In the genomic region with DNA sequence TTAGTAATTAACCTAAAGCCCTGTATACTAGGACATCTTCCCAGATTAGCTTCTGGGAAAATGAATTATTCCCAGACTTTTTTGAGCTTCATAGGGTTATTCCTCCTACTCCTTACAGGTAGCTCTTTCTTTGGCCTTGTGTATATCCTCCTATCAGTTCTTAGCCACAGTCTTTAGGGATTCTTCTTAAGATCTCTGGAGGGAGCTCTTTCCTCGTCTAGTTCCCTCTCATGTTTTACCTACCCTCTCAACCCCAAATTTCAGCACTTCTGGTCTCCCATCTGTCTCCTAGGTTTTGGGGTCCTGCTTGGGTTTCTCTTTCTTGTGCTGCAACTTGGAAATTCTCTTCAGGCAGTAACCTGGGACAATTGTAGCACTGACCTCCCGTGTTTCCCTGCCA, we compare ENCODE assay signal across 11 cellular contexts. TPM values are rescaled to one million over a fixed set of nuclear protein-coding genes. Genes with fewer than 3 reads are reported as not detected.
DNase-seq lines count a peak whose midpoint lies in the region; ATAC-seq and TF ChIP-seq lines count a peak whose summit lies in the region.
"Had no signal": no experiment of that assay in that cellular context is flagged by ENCODE, and none has a peak within 500 bp of the region (broad histone marks: within the 10 kb centered on the region; RNA-seq: fewer than 3 reads in every experiment).

No MANE protein-coding gene starts in this region.

- peak; percentile 15 for DNase-seq in AG10803 (ENCODE audit: low read depth)
- DNase-seq in HT1080 (ENCODE audit: low read depth) = peak; percentile 3
- DNase-seq in adipocyte (ENCODE audit: low read depth) = peak; percentile 17
- DNase-seq in CD8-positive, alpha-beta T cell = no peak
- no peak for DNase-seq in GM19238 (ENCODE audit: insufficient read length, low spot score)
- DNase-seq in NCI-H2107 (lab: John Stamatoyannopoulos, UW) = no peak
- DNase-seq: activated T-cell treated with anti-CD3 and anti-CD28 coated beads, Interleukin-2, amount 50 U/mL, for 24 hours; NCI-H2029 treated with DMSO at 0.1 percent for 48 hours had no signal

- no peaks in the 10 kb centered on the region for H3K36me3 ChIP-seq in adipocyte (ENCODE audit: control insufficient read depth, insufficient read depth, low read length, severe bottlenecking)
- H3K36me3 ChIP-seq in CD8-positive, alpha-beta T cell (ENCODE audit: insufficient read depth, low read length) = no peaks in the 10 kb centered on the region

- no peaks in the 10 kb centered on the region for H3K36me3 Mint-ChIP-seq in CD8-positive, alpha-beta T cell

- H3K4me3 ChIP-seq in AG10803 (ENCODE audit: low read length) (no peak overlapping the region), adipocyte (ENCODE audit: low read length) (no peak overlapping the region)
- H3K4me3 ChIP-seq in CD8-positive, alpha-beta T cell (ENCODE audit: low read depth, low read length) = no peak overlapping the region
- H3K4me3 ChIP-seq: skin epidermis had no signal

- H3K27me3 Mint-ChIP-seq in CD8-positive, alpha-beta T cell (ENCODE audit: low read depth) = peaks cover 14% of the 10 kb centered on the region

- H3K9ac ChIP-seq in adipocyte (ENCODE audit: low read length) = no peak overlapping the region

- CTCF ChIA-PET in CD8-positive, alpha-beta T cell (lab: Charles Lee) = interaction anchor here (0.6 kb wide), 1 partner anchor 9 kb away, joined by 3 read pairs; no protein-coding TSS in a partner anchor

- no peaks in the 10 kb centered on the region for H3K27me3 ChIP-seq in adipocyte (replicated peaks; ENCODE audit: control insufficient read depth, insufficient read depth, low read length)
- no peaks in the 10 kb centered on the region for H3K27me3 ChIP-seq in CD8-positive, alpha-beta T cell (ENCODE audit: insufficient read depth, low read length)

- H3K4me1 ChIP-seq in adipocyte (ENCODE audit: control insufficient read depth, insufficient read depth, low read length) = no peaks in the 10 kb centered on the region
- H3K4me1 ChIP-seq in CD8-positive, alpha-beta T cell (ENCODE audit: insufficient read depth, low read length) = no peaks in the 10 kb centered on the region

- H3K27ac ChIP-seq in CD8-positive, alpha-beta T cell (ENCODE audit: low read depth, low read length) = no peak overlapping the region
- H3K27ac ChIP-seq: skin epidermis had no signal

- ATAC-seq in GM18873 (IDR thresholded peaks at IDR 0.05; ENCODE audit: low FRiP score, unreplicated experiment) (peak; percentile 50), HG03139 (IDR thresholded peaks at IDR 0.05; ENCODE audit: unreplicated experiment) (no peak)
- ATAC-seq in CD8-positive, alpha-beta T cell = no peak

- POLR2A ChIA-PET in CD8-positive, alpha-beta T cell (lab: Charles Lee) = no interaction called here

- peak; percentile 51 for TF ChIP-seq CTCF in AG10803 (conservative IDR thresholded peaks at IDR 0.05; ENCODE audit: low read length)
- TF ChIP-seq CTCF in CD8-positive, alpha-beta T cell (IDR thresholded peaks at IDR 0.05) = no peak

- no peak overlapping the region for H3K27ac Mint-ChIP-seq in CD8-positive, alpha-beta T cell
- H3K27ac Mint-ChIP-seq: activated T-cell treated with anti-CD3 and anti-CD28 coated beads, Interleukin-2, amount 50 U/mL, for 24 hours had no signal

- peaks cover 4% of the 10 kb centered on the region for H3K9me3 ChIP-seq in adipocyte (ENCODE audit: control insufficient read depth, low read length)
- H3K9me3 ChIP-seq in CD8-positive, alpha-beta T cell (ENCODE audit: low read length) = no peaks in the 10 kb centered on the region

- H3K4me1 Mint-ChIP-seq in CD8-positive, alpha-beta T cell (ENCODE audit: low read depth) = no peaks in the 10 kb centered on the region

- H3K4me3 Mint-ChIP-seq in CD8-positive, alpha-beta T cell = no peak overlapping the region
- H3K4me3 Mint-ChIP-seq: activated T-cell treated with anti-CD3 and anti-CD28 coated beads, Interleukin-2, amount 50 U/mL, for 24 hours had no signal

- peaks cover 3% of the 10 kb centered on the region for H3K9me3 Mint-ChIP-seq in CD8-positive, alpha-beta T cell
- H3K9me3 Mint-ChIP-seq: activated T-cell treated with anti-CD3 and anti-CD28 coated beads, Interleukin-2, amount 50 U/mL, for 24 hours had no signal

- intact Hi-C loops in CD8-positive, alpha-beta T cell (cut with DNase I, micrococcal nuclease) = no loop called here

RNA-seq across cellular contexts. Expression of a gene that starts 46.4 kb away (rescaled TPM):
- 7.5 and 9.2 TPM in 2 replicates for total RNA-seq in HT1080 (2014; rRNA removed; shearing (Covaris generic))
- polyA plus RNA-seq in HT1080 (2015; cell fraction: cytosol; rRNA removed) = 12.6 and 13.2 TPM in 2 replicates
- 14.2 and 16.2 TPM in 2 replicates for polyA plus RNA-seq in HT1080 (2015; cell fraction: nucleus; rRNA removed)
- total RNA-seq in CD8-positive, alpha-beta T cell = 1 to 10 TPM; 1.8 to 2.1 TPM

Comparison
In these comparisons a context has a peak if more than half of its experiments do, and no peak if none do; other contexts are left out.
1. DNase-seq: peak in AG10803 (single experiment), HT1080 (single experiment) and adipocyte (single experiment); none in CD8-positive, alpha-beta T cell (0 of 7), GM19238 (single experiment) and NCI-H2107 (single experiment).